In genomic region chr7:2621061-2621828, GRCh38 we compare ENCODE assay signal across 10 cellular contexts. TPM values are rescaled to one million over a fixed set of nuclear protein-coding genes. Genes with fewer than 3 reads are reported as not detected.
DNase-seq lines count a peak whose midpoint lies in the region; ATAC-seq and TF ChIP-seq lines count a peak whose summit lies in the region.
"Had no signal": no experiment of that assay in that cellular context is flagged by ENCODE, and none has a peak within 500 bp of the region (broad histone marks: within the 10 kb centered on the region; RNA-seq: fewer than 3 reads in every experiment).

No MANE protein-coding gene starts in this region.

- no peaks in the 10 kb centered on the region for H3K27me3 ChIP-seq in Caco-2 (replicated peaks; ENCODE audit: control insufficient read depth, insufficient read depth, low read length)
- H3K27me3 ChIP-seq in heart right ventricle: no peaks in the 10 kb centered on the region
- H3K27me3 ChIP-seq in osteoblast (ENCODE audit: insufficient read depth, low read length): peaks cover 4% of the 10 kb centered on the region
- no peaks in the 10 kb centered on the region for H3K27me3 ChIP-seq in colonic mucosa
- no peaks in the 10 kb centered on the region for H3K27me3 ChIP-seq in esophagus muscularis mucosa
- H3K27me3 ChIP-seq: neutrophil had no signal

- no peaks in the 10 kb centered on the region for H4K20me1 ChIP-seq in osteoblast (ENCODE audit: insufficient read depth, low read length)

- WGBS in heart right ventricle, 2 donors: 22% methylated on average over 23 of the region's 23 CpGs
- WGBS in esophagus muscularis mucosa: 26% methylated on average over 23 of the region's 23 CpGs

- no peaks in the 10 kb centered on the region for H3K36me3 ChIP-seq in Caco-2 (ENCODE audit: control insufficient read depth, insufficient read depth, low read length)
- H3K36me3 ChIP-seq in heart right ventricle: no peaks in the 10 kb centered on the region
- H3K36me3 ChIP-seq in osteoblast (ENCODE audit: insufficient read depth, low read length): no peaks in the 10 kb centered on the region
- H3K36me3 ChIP-seq in colonic mucosa: no peaks in the 10 kb centered on the region
- H3K36me3 ChIP-seq in esophagus muscularis mucosa: no peaks in the 10 kb centered on the region
- H3K36me3 ChIP-seq: neutrophil had no signal

- TF ChIP-seq CTCF in Caco-2 (IDR thresholded peaks at IDR 0.05; ENCODE audit: insufficient read depth in 1 of 2, low read depth in 1 of 2, low read length in 1 of 2, severe bottlenecking in 1 of 2, unreplicated experiment in 1 of 2) (no peak), heart right ventricle (IDR thresholded peaks at IDR 0.05) (no peak), osteoblast (IDR thresholded peaks at IDR 0.05; ENCODE audit: extremely low read depth, low read depth, low read length) (no peak), colonic mucosa (IDR thresholded peaks at IDR 0.05) (no peak), esophagus muscularis mucosa (IDR thresholded peaks at IDR 0.05) (no peak)

- peak overlapping the region; percentile 28 for H3K4me2 ChIP-seq in osteoblast (ENCODE audit: insufficient read depth, low read length)

- DNase-seq in Caco-2: peak; percentile 57 to 84
- peak; percentile 74 to 75 for DNase-seq in heart right ventricle
- DNase-seq in osteoblast (ENCODE audit: insufficient read length, low spot score, missing footprints): no peak
- no peak for DNase-seq in colonic mucosa
- no peak for DNase-seq in esophagus muscularis mucosa (ENCODE audit: extremely low spot score)
- DNase-seq in DMS114 treated with DMSO at 0.1 percent for 48 hours (lab: John Stamatoyannopoulos, UW; ENCODE audit: unreplicated experiment): no peak
- DNase-seq: NCI-H226 had no signal

- CTCF ChIA-PET in Caco-2 (lab: Charles Lee): interaction anchor here (0.8 to 1.5 kb wide), 3 partner anchors 10 to 152 kb away, joined by 3 to 4 read pairs (median 3); no protein-coding TSS in a partner anchor

- peaks cover 13% of the 10 kb centered on the region for H3K4me1 Mint-ChIP-seq in Caco-2 (ENCODE audit: low read depth, unreplicated experiment)

- H3K9ac ChIP-seq in colonic mucosa (ENCODE audit: low read depth in 2 of 2, low read length in 2 of 2): no peak overlapping the region

- H3K9me3 ChIP-seq in Caco-2 (no peaks in the 10 kb centered on the region), heart right ventricle (no peaks in the 10 kb centered on the region), osteoblast (ENCODE audit: low read depth, low read length) (no peaks in the 10 kb centered on the region), colonic mucosa (no peaks in the 10 kb centered on the region), esophagus muscularis mucosa (no peaks in the 10 kb centered on the region)
- H3K9me3 ChIP-seq: neutrophil had no signal

- H3K4me1 ChIP-seq in Caco-2 (peaks cover 36% of the 10 kb centered on the region), heart right ventricle (peaks cover 15 to 59% (median 41%) of the 10 kb centered on the region in 9 donors), osteoblast (ENCODE audit: insufficient read depth, low read length) (peaks cover 25% of the 10 kb centered on the region), colonic mucosa (peaks cover 22% of the 10 kb centered on the region), esophagus muscularis mucosa (peaks cover 50 to 66% (median 58%) of the 10 kb centered on the region in 4 donors)

- H3K27me3 Mint-ChIP-seq in Caco-2 (ENCODE audit: insufficient read depth, unreplicated experiment): no peaks in the 10 kb centered on the region

- peak overlapping the region; percentile 20 for H3K4me3 ChIP-seq in Caco-2 (ENCODE audit: low read depth, low read length)
- H3K4me3 ChIP-seq in heart right ventricle: no peak overlapping the region
- no peak overlapping the region for H3K4me3 ChIP-seq in osteoblast (ENCODE audit: insufficient read depth, low read length)
- H3K4me3 ChIP-seq in colonic mucosa: no peak overlapping the region
- no peak overlapping the region for H3K4me3 ChIP-seq in esophagus muscularis mucosa

- no peaks in the 10 kb centered on the region for H3K9me3 Mint-ChIP-seq in Caco-2 (ENCODE audit: unreplicated experiment)

- TF ChIP-seq POLR2A in esophagus muscularis mucosa (IDR thresholded peaks at IDR 0.05; ENCODE audit: low read depth): no peak

- H3K27ac ChIP-seq in heart right ventricle (peak overlapping the region in 4 of 10 donors; percentile 11 to 41 (median 18)), osteoblast (ENCODE audit: low read depth, low read length) (no peak overlapping the region), colonic mucosa (no peak overlapping the region), esophagus muscularis mucosa (replicated peaks in 1 of 4) (peak overlapping the region in 1 of 4 donors; percentile 42)
- H3K27ac ChIP-seq: neutrophil had no signal

- no peaks in the 10 kb centered on the region for H3K79me2 ChIP-seq in osteoblast (ENCODE audit: insufficient read depth, low read length)

- peak overlapping the region; percentile 29 for H3K4me3 Mint-ChIP-seq in Caco-2 (ENCODE audit: unreplicated experiment)

- peak overlapping the region; percentile 69 for H3K27ac Mint-ChIP-seq in Caco-2 (ENCODE audit: unreplicated experiment)

- no peaks in the 10 kb centered on the region for H3K36me3 Mint-ChIP-seq in Caco-2 (ENCODE audit: insufficient read depth, unreplicated experiment)

- intact Hi-C loops in Caco-2 (cut with micrococcal nuclease; ENCODE audit: unreplicated experiment): no loop called here
- intact Hi-C loops in heart right ventricle (cut with DNase I): no loop called here
- intact Hi-C loops in colonic mucosa (cut with DNase I): no loop called here
- intact Hi-C loops in esophagus muscularis mucosa (cut with DNase I): no loop called here

- POLR2A ChIA-PET in Caco-2 (lab: Charles Lee): interaction anchor here (1.0 kb wide), 1 partner anchor 10 kb away, joined by 16 read pairs; the partner anchor contains the start of gene TTYH3

- no peak for TF ChIP-seq EP300 in esophagus muscularis mucosa (IDR thresholded peaks at IDR 0.05)

- no TSS peak for BruUV-seq in Caco-2 (replicated peaks; lab: Mats Ljungman, UMichigan)

- ATAC-seq in SK-N-SH treated with all-trans-retinoic acid at 6 μM for 48 hours (peak; percentile 41), heart right ventricle (peak; percentile 57 to 80 (median 67)), HG03432 (IDR thresholded peaks at IDR 0.05; ENCODE audit: unreplicated experiment) (no peak)

- peak overlapping the region; percentile 50 for H2AFZ ChIP-seq in osteoblast (ENCODE audit: low read length)

TF ChIP-seq in SK-N-SH treated with all-trans-retinoic acid at 6 μM for 48 hours, 23 proteins besides CTCF, POLR2A, EP300 and RAD21 (continues in another document):
- no peak for TF ChIP-seq RARB (CRISPR knock-in tag; IDR thresholded peaks at IDR 0.05)
- TF ChIP-seq OSR1 (CRISPR knock-in tag; IDR thresholded peaks at IDR 0.05): no peak
- TF ChIP-seq ZNF565 (CRISPR knock-in tag; conservative IDR thresholded peaks at IDR 0.05; ENCODE audit: low read depth): no peak
- TF ChIP-seq CSDC2 (CRISPR knock-in tag; IDR thresholded peaks at IDR 0.05): no peak
- no peak for TF ChIP-seq SNAI2 (CRISPR knock-in tag; IDR thresholded peaks at IDR 0.05)
- TF ChIP-seq TOX (CRISPR knock-in tag; IDR thresholded peaks at IDR 0.05; ENCODE audit: borderline replicate concordance): no peak
- TF ChIP-seq PATZ1 (CRISPR knock-in tag; IDR thresholded peaks at IDR 0.05; ENCODE audit: borderline replicate concordance): no peak
- no peak for TF ChIP-seq ZNF8 (CRISPR knock-in tag; IDR thresholded peaks at IDR 0.05)
- no peak for TF ChIP-seq CSRNP3 (CRISPR knock-in tag; IDR thresholded peaks at IDR 0.05)
- TF ChIP-seq TCF4 (CRISPR knock-in tag; IDR thresholded peaks at IDR 0.05; ENCODE audit: borderline replicate concordance): no peak
- no peak for TF ChIP-seq ISL1 (CRISPR knock-in tag; IDR thresholded peaks at IDR 0.05)

RNA-seq across cellular contexts. Expression of gene TTYH3, which starts 10.5 kb away (rescaled TPM):
- 57.3 and 58.6 TPM in 2 replicates for total RNA-seq in Caco-2 (2022)
- 10 to 100 TPM in 4 of 10 donors, 1 to 10 TPM in 6; 7.0 to 37.5 (median 9.0) TPM for total RNA-seq in heart right ventricle
- polyA plus RNA-seq in heart right ventricle: 1 to 10 TPM; 8.6 to 10.0 TPM
- total RNA-seq in osteoblast: 28.3 and 29.0 TPM in 2 replicates
- total RNA-seq in colonic mucosa: 10 to 100 TPM; 50.0 to 59.5 TPM
- 10 to 100 TPM; 17.4 to 25.7 (median 20.2) TPM for total RNA-seq in esophagus muscularis mucosa

Comparison
In these comparisons a context has a peak if more than half of its experiments do, and no peak if none do; other contexts are left out.
1. DNase-seq: peak in Caco-2 (2 of 2) and heart right ventricle (2 of 2); none in osteoblast (single experiment), colonic mucosa (single experiment), esophagus muscularis mucosa (single experiment) and DMS114 treated with DMSO at 0.1 percent for 48 hours (single experiment).